ENCODE assay signal across 1 cellular context in genomic region chr7:150322833-150323681, GRCh38.
TF ChIP-seq lines count a peak whose summit lies in the region.

TSS of gene ACTR3C (minus strand) at chr7:150323545. CDS start at chr7:150295296, 28,249 bp downstream.
A gene with protein sequence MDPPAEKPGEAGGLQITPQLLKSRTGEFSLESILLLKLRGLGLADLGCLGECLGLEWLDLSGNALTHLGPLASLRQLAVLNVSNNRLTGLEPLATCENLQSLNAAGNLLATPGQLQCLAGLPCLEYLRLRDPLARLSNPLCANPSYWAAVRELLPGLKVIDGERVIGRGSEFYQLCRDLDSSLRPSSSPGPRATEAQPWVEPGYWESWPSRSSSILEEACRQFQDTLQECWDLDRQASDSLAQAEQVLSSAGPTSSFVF (plus strand): TSS chr7:150323355. CDS start chr7:150336862, 13,507 bp downstream.

TF ChIP-seq in K562, 482 proteins besides CTCF, POLR2A, EP300 and RAD21 (continued from another document and continues in another):
- TF ChIP-seq, protein P1, sequence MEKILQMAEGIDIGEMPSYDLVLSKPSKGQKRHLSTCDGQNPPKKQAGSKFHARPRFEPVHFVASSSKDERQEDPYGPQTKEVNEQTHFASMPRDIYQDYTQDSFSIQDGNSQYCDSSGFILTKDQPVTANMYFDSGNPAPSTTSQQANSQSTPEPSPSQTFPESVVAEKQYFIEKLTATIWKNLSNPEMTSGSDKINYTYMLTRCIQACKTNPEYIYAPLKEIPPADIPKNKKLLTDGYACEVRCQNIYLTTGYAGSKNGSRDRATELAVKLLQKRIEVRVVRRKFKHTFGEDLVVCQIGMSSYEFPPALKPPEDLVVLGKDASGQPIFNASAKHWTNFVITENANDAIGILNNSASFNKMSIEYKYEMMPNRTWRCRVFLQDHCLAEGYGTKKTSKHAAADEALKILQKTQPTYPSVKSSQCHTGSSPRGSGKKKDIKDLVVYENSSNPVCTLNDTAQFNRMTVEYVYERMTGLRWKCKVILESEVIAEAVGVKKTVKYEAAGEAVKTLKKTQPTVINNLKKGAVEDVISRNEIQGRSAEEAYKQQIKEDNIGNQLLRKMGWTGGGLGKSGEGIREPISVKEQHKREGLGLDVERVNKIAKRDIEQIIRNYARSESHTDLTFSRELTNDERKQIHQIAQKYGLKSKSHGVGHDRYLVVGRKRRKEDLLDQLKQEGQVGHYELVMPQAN (IDR thresholded peaks at IDR 0.05; ENCODE audit: borderline replicate concordance), result peak; percentile 84
- TF ChIP-seq PTTG1 (tag; IDR thresholded peaks at IDR 0.05; ENCODE audit: low read depth), result no peak
- TF ChIP-seq ZNF699 (CRISPR knock-in tag; IDR thresholded peaks at IDR 0.05; ENCODE audit: insufficient replicate concordance), result no peak
- no peak for TF ChIP-seq RBM15 (IDR thresholded peaks at IDR 0.05; ENCODE audit: insufficient read depth, low read length)
- TF ChIP-seq, protein P2, sequence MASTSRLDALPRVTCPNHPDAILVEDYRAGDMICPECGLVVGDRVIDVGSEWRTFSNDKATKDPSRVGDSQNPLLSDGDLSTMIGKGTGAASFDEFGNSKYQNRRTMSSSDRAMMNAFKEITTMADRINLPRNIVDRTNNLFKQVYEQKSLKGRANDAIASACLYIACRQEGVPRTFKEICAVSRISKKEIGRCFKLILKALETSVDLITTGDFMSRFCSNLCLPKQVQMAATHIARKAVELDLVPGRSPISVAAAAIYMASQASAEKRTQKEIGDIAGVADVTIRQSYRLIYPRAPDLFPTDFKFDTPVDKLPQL (IDR thresholded peaks at IDR 0.05; ENCODE audit: extremely low read depth, insufficient read length), result no peak
- peak; percentile 97 for TF ChIP-seq GATAD2A (IDR thresholded peaks at IDR 0.05)
- no peak for TF ChIP-seq GTF2F1 (IDR thresholded peaks at IDR 0.05; ENCODE audit: low read depth, low read length)
- peak; percentile 77; the same call in 1 of the 2 replicates for TF ChIP-seq NFXL1 (CRISPR knock-in tag; IDR thresholded peaks at IDR 0.05)
- TF ChIP-seq POLR2AphosphoS5 (IDR thresholded peaks at IDR 0.05; ENCODE audit: control insufficient read depth, insufficient read depth, low read depth, low read length), result no peak; the same call in none of the 2 replicates
- TF ChIP-seq, protein P3, sequence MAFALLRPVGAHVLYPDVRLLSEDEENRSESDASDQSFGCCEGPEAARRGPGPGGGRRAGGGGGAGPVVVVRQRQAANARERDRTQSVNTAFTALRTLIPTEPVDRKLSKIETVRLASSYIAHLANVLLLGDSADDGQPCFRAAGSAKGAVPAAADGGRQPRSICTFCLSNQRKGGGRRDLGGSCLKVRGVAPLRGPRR (CRISPR knock-in tag; IDR thresholded peaks at IDR 0.05), result peak; percentile 88; the same call in 1 of the 2 replicates
- no peak for TF ChIP-seq SREBF1 (IDR thresholded peaks at IDR 0.05; ENCODE audit: borderline replicate concordance, low read depth, low read length)
- TF ChIP-seq, protein P4, sequence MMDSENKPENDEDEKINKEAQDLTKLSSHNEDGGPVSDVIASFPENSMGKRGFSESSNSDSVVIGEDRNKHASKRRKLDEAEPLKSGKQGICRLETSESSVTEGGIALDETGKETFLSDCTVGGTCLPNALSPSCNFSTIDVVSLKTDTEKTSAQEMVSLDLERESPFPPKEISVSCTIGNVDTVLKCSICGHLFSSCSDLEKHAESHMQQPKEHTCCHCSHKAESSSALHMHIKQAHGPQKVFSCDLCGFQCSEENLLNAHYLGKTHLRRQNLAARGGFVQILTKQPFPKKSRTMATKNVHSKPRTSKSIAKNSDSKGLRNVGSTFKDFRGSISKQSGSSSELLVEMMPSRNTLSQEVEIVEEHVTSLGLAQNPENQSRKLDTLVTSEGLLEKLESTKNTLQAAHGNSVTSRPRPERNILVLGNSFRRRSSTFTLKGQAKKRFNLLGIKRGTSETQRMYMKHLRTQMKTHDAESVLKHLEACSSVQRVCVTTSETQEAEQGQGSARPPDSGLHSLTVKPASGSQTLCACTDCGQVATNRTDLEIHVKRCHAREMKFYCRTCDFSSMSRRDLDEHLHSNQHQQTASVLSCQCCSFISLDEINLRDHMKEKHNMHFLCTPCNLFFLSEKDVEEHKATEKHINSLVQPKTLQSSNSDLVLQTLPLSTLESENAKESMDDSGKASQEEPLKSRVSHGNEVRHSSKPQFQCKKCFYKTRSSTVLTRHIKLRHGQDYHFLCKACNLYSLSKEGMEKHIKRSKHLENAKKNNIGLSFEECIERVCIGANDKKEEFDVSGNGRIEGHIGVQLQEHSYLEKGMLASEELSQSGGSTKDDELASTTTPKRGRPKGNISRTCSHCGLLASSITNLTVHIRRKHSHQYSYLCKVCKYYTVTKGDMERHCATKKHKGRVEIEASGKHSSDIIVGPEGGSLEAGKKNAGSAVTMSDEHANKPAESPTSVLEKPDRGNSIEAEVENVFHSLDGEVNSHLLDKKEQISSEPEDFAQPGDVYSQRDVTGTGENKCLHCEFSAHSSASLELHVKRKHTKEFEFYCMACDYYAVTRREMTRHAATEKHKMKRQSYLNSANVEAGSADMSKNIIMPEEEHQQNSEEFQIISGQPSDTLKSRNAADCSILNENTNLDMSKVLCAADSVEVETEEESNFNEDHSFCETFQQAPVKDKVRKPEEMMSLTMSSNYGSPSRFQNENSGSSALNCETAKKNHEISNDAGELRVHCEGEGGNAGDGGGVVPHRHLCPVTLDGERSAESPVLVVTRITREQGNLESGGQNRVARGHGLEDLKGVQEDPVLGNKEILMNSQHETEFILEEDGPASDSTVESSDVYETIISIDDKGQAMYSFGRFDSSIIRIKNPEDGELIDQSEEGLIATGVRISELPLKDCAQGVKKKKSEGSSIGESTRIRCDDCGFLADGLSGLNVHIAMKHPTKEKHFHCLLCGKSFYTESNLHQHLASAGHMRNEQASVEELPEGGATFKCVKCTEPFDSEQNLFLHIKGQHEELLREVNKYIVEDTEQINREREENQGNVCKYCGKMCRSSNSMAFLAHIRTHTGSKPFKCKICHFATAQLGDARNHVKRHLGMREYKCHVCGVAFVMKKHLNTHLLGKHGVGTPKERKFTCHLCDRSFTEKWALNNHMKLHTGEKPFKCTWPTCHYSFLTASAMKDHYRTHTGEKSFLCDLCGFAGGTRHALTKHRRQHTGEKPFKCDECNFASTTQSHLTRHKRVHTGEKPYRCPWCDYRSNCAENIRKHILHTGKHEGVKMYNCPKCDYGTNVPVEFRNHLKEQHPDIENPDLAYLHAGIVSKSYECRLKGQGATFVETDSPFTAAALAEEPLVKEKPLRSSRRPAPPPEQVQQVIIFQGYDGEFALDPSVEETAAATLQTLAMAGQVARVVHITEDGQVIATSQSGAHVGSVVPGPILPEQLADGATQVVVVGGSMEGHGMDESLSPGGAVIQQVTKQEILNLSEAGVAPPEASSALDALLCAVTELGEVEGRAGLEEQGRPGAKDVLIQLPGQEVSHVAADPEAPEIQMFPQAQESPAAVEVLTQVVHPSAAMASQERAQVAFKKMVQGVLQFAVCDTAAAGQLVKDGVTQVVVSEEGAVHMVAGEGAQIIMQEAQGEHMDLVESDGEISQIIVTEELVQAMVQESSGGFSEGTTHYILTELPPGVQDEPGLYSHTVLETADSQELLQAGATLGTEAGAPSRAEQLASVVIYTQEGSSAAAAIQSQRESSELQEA (IDR thresholded peaks at IDR 0.05; ENCODE audit: low read depth), result no peak
- TF ChIP-seq PKNOX1 (IDR thresholded peaks at IDR 0.05), result no peak
- peak in 1 of 2 experiments; percentile 92; a peak in 1 of 3 replicates for TF ChIP-seq CBX3 (IDR thresholded peaks at IDR 0.05; ENCODE audit: borderline replicate concordance in 1 of 2, low read length in 2 of 2)
- TF ChIP-seq ZBTB2 (IDR thresholded peaks at IDR 0.05), result peak; percentile 92
- TF ChIP-seq, protein P5, sequence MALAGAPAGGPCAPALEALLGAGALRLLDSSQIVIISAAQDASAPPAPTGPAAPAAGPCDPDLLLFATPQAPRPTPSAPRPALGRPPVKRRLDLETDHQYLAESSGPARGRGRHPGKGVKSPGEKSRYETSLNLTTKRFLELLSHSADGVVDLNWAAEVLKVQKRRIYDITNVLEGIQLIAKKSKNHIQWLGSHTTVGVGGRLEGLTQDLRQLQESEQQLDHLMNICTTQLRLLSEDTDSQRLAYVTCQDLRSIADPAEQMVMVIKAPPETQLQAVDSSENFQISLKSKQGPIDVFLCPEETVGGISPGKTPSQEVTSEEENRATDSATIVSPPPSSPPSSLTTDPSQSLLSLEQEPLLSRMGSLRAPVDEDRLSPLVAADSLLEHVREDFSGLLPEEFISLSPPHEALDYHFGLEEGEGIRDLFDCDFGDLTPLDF (CRISPR knock-in tag; IDR thresholded peaks at IDR 0.05), result peak; percentile 89; the same call in 1 of the 2 replicates
- TF ChIP-seq ZNF212 (CRISPR knock-in tag; IDR thresholded peaks at IDR 0.05), result peak; percentile 75; the same call in 1 of the 2 replicates
- TF ChIP-seq, protein P6, sequence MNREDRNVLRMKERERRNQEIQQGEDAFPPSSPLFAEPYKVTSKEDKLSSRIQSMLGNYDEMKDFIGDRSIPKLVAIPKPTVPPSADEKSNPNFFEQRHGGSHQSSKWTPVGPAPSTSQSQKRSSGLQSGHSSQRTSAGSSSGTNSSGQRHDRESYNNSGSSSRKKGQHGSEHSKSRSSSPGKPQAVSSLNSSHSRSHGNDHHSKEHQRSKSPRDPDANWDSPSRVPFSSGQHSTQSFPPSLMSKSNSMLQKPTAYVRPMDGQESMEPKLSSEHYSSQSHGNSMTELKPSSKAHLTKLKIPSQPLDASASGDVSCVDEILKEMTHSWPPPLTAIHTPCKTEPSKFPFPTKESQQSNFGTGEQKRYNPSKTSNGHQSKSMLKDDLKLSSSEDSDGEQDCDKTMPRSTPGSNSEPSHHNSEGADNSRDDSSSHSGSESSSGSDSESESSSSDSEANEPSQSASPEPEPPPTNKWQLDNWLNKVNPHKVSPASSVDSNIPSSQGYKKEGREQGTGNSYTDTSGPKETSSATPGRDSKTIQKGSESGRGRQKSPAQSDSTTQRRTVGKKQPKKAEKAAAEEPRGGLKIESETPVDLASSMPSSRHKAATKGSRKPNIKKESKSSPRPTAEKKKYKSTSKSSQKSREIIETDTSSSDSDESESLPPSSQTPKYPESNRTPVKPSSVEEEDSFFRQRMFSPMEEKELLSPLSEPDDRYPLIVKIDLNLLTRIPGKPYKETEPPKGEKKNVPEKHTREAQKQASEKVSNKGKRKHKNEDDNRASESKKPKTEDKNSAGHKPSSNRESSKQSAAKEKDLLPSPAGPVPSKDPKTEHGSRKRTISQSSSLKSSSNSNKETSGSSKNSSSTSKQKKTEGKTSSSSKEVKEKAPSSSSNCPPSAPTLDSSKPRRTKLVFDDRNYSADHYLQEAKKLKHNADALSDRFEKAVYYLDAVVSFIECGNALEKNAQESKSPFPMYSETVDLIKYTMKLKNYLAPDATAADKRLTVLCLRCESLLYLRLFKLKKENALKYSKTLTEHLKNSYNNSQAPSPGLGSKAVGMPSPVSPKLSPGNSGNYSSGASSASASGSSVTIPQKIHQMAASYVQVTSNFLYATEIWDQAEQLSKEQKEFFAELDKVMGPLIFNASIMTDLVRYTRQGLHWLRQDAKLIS (CRISPR knock-in tag; IDR thresholded peaks at IDR 0.05), result peak; percentile 98
- 0 out of 2 replicates have a peak, but pooled peaks have one; percentile 71 for TF ChIP-seq RHOXF2B (CRISPR knock-in tag; conservative IDR thresholded peaks at IDR 0.05)
- TF ChIP-seq ATF7 (IDR thresholded peaks at IDR 0.05), result peak; percentile 99
- peak; percentile 11 for TF ChIP-seq NUFIP1 (IDR thresholded peaks at IDR 0.05; ENCODE audit: partially characterized antibody)
- peak; percentile 98 for TF ChIP-seq ETV1 (tag; conservative IDR thresholded peaks at IDR 0.05; ENCODE audit: low read depth)
- peak; percentile 52 for TF ChIP-seq RUNX1 (IDR thresholded peaks at IDR 0.05; ENCODE audit: low read depth)
- no peak; the same call in 1 of the 2 replicates for TF ChIP-seq ZNF274 (IDR thresholded peaks at IDR 0.05; ENCODE audit: borderline replicate concordance, low read depth, low read length)
- peak in 1 of 2 experiments; percentile 96; a peak in 2 of 4 replicates for TF ChIP-seq TEAD1 (CRISPR knock-in tag; IDR thresholded peaks at IDR 0.05)
- peak; percentile 60; the same call in 1 of the 2 replicates for TF ChIP-seq ZBTB1 (CRISPR knock-in tag; IDR thresholded peaks at IDR 0.05; ENCODE audit: borderline replicate concordance, low read depth)
- TF ChIP-seq RBM34 (IDR thresholded peaks at IDR 0.05; ENCODE audit: borderline replicate concordance, insufficient read depth, low read length), result peak; percentile 96; the same call in 1 of the 2 replicates
- TF ChIP-seq TAF15 (IDR thresholded peaks at IDR 0.05; ENCODE audit: low read depth, low read length), result no peak
- TF ChIP-seq LARP7 (IDR thresholded peaks at IDR 0.05), result 0 out of 2 replicates have a peak, but pooled peaks have one; percentile 66
- peak; percentile 26 for TF ChIP-seq SMAD1 (IDR thresholded peaks at IDR 0.05; ENCODE audit: low read depth, low read length, partially characterized antibody)
- peak; percentile 67 for TF ChIP-seq TAF1 (IDR thresholded peaks at IDR 0.05; ENCODE audit: control insufficient read depth, extremely low read depth, insufficient read depth, low read length, severe bottlenecking)
- TF ChIP-seq XRCC3 (IDR thresholded peaks at IDR 0.05), result no peak
- no peak for TF ChIP-seq ZNF316 (IDR thresholded peaks at IDR 0.05)
- peak; percentile 69 for TF ChIP-seq DEAF1 (CRISPR knock-in tag; IDR thresholded peaks at IDR 0.05)
